Comparison of ENCODE assay signal across 1 cellular context in genomic region chr12:89217472-89217871, GRCh38.
TF ChIP-seq lines count a peak whose summit lies in the region.

No MANE protein-coding gene starts in this region.

TF ChIP-seq in H1, 55 proteins besides CTCF, POLR2A, EP300 and RAD21:
- TF ChIP-seq RXRA (IDR thresholded peaks at IDR 0.05; ENCODE audit: insufficient read depth, low read depth, low read length) (no peak), SIX5 (IDR thresholded peaks at IDR 0.05; ENCODE audit: low read depth, low read length) (no peak), E2F6 (IDR thresholded peaks at IDR 0.05) (no peak), JUND (IDR thresholded peaks at IDR 0.05; ENCODE audit: low read length) (no peak), SIN3A (conservative IDR thresholded peaks at IDR 0.05 in 1 of 2, IDR thresholded peaks at IDR 0.05 in 1 of 2; ENCODE audit: low read depth in 1 of 2, low read length in 2 of 2) (no peak), KDM5A (IDR thresholded peaks at IDR 0.05; ENCODE audit: low read length) (no peak), CHD2 (IDR thresholded peaks at IDR 0.05; ENCODE audit: low read length) (no peak), NANOG (IDR thresholded peaks at IDR 0.05; ENCODE audit: insufficient read depth, low read depth, low read length, poor library complexity, severe bottlenecking) (no peak)
TF ChIP-seq in H1: peak in this region for 0.
